ENCODE assay signal across 21 cellular contexts in genomic region chr4:7326693-7327340, GRCh38.
DNase-seq lines count a peak whose midpoint lies in the region; ATAC-seq and TF ChIP-seq lines count a peak whose summit lies in the region.
"Had no signal": no experiment of that assay in that cellular context is flagged by ENCODE, and none has a peak within 500 bp of the region (broad histone marks: within the 10 kb centered on the region; RNA-seq: fewer than 3 reads in every experiment).

No MANE protein-coding gene starts in this region.

- peak overlapping the region; percentile 34 for H3K27ac Mint-ChIP-seq in central memory CD8-positive, alpha-beta T cell (ENCODE audit: low read depth)
- no peak overlapping the region for H3K27ac Mint-ChIP-seq in CD8-positive, alpha-beta T cell
- H3K27ac Mint-ChIP-seq: activated B cell treated with CpG ODN at 0.5 μM for 24 hours; memory B cell; stimulated activated naive CD8-positive, alpha-beta T cell treated with anti-CD3 and anti-CD28 coated beads, Interleukin-15, Interleukin-2, amounts not matched to agents 100 ng/mL and 50 ng/mL, for 24 hours had no signal

- peaks cover 10% of the 10 kb centered on the region for H3K36me3 Mint-ChIP-seq in central memory CD8-positive, alpha-beta T cell (ENCODE audit: insufficient read depth)
- no peaks in the 10 kb centered on the region for H3K36me3 Mint-ChIP-seq in CD8-positive, alpha-beta T cell
- H3K36me3 Mint-ChIP-seq: memory B cell had no signal

- peak overlapping the region; percentile 47 for H3K27ac ChIP-seq in SJCRH30
- H3K27ac ChIP-seq in CD8-positive, alpha-beta T cell (ENCODE audit: low read depth, low read length), result no peak overlapping the region
- H3K27ac ChIP-seq: ascending aorta, tibial artery had no signal

- intact Hi-C loops in posterior vena cava (cut with DNase I), result no loop called here
- intact Hi-C loops in CD8-positive, alpha-beta T cell (cut with DNase I, micrococcal nuclease), result no loop called here

- CTCF ChIA-PET in CD8-positive, alpha-beta T cell (lab: Charles Lee), result no interaction called here

- peak; percentile 35 to 57 for DNase-seq in SJCRH30
- DNase-seq in central memory CD8-positive, alpha-beta T cell (ENCODE audit: low spot score in 2 of 2), result no peak
- no peak for DNase-seq in left lobe of liver (ENCODE audit: low spot score)
- peak; percentile 78 for DNase-seq in posterior vena cava (ENCODE audit: low spot score)
- no peak for DNase-seq in NCI-H774 (lab: John Stamatoyannopoulos, UW)
- DNase-seq in GM19238 (ENCODE audit: insufficient read length, low spot score), result no peak
- no peak for DNase-seq in CD8-positive, alpha-beta T cell
- no peak for DNase-seq in NCI-H1694 (lab: John Stamatoyannopoulos, UW)
- DNase-seq: activated B cell treated with CpG ODN at 0.5 μM for 24 hours; activated CD4-positive, alpha-beta T cell treated with anti-CD3 and anti-CD28 coated beads, Interleukin-2, amount 50 U/mL, for 4 hours; activated CD8-positive, alpha-beta memory T cell treated with anti-CD3 and anti-CD28 coated beads, Interleukin-2, amount 50 U/mL, for 4 hours; activated naive CD4-positive, alpha-beta T cell treated with anti-CD3 and anti-CD28 coated beads, Interleukin-2, amount 50 U/mL, for 16 hours; EL; H9; NCI-H2171; NCI-H524; T-helper 9 cell had no signal

- POLR2A ChIA-PET in CD8-positive, alpha-beta T cell (lab: Charles Lee), result no interaction called here

- peak overlapping the region; percentile 18 for H3K4me3 ChIP-seq in SJCRH30
- no peak overlapping the region for H3K4me3 ChIP-seq in CD8-positive, alpha-beta T cell (ENCODE audit: low read depth, low read length)
- H3K4me3 ChIP-seq: ascending aorta, tibial artery had no signal

- H3K36me3 ChIP-seq in SJCRH30, result no peaks in the 10 kb centered on the region
- no peaks in the 10 kb centered on the region for H3K36me3 ChIP-seq in CD8-positive, alpha-beta T cell (ENCODE audit: insufficient read depth, low read length)
- H3K36me3 ChIP-seq: ascending aorta, tibial artery had no signal

- H3K27me3 ChIP-seq in SJCRH30, result no peaks in the 10 kb centered on the region
- H3K27me3 ChIP-seq in CD8-positive, alpha-beta T cell (ENCODE audit: insufficient read depth, low read length), result no peaks in the 10 kb centered on the region
- H3K27me3 ChIP-seq: ascending aorta, tibial artery had no signal

- H3K27me3 Mint-ChIP-seq in central memory CD8-positive, alpha-beta T cell, result peaks cover 11% of the 10 kb centered on the region
- H3K27me3 Mint-ChIP-seq in CD8-positive, alpha-beta T cell (ENCODE audit: low read depth), result peaks cover 4% of the 10 kb centered on the region
- H3K27me3 Mint-ChIP-seq: stimulated activated naive CD8-positive, alpha-beta T cell treated with anti-CD3 and anti-CD28 coated beads, Interleukin-15, Interleukin-2, amounts not matched to agents 100 ng/mL and 50 ng/mL, for 24 hours had no signal

- H3K4me1 ChIP-seq in SJCRH30, result peaks cover 45% of the 10 kb centered on the region
- H3K4me1 ChIP-seq in CD8-positive, alpha-beta T cell (ENCODE audit: insufficient read depth, low read length), result peaks cover 4% of the 10 kb centered on the region

- no peaks in the 10 kb centered on the region for H3K9me3 Mint-ChIP-seq in central memory CD8-positive, alpha-beta T cell
- H3K9me3 Mint-ChIP-seq in CD8-positive, alpha-beta T cell, result no peaks in the 10 kb centered on the region
- H3K9me3 Mint-ChIP-seq: activated B cell treated with CpG ODN at 0.5 μM for 24 hours; H9; memory B cell; stimulated activated naive CD8-positive, alpha-beta T cell treated with anti-CD3 and anti-CD28 coated beads, Interleukin-15, Interleukin-2, amounts not matched to agents 100 ng/mL and 50 ng/mL, for 24 hours had no signal

- no peak for ATAC-seq in central memory CD8-positive, alpha-beta T cell (replicated peaks; ENCODE audit: extremely low read depth, poor library complexity, severe bottlenecking)
- ATAC-seq in left lobe of liver, result peak; percentile 54
- no peak for ATAC-seq in CD8-positive, alpha-beta T cell

- H3K9me3 ChIP-seq in SJCRH30 (replicated peaks), result no peaks in the 10 kb centered on the region
- H3K9me3 ChIP-seq in CD8-positive, alpha-beta T cell (ENCODE audit: low read length), result no peaks in the 10 kb centered on the region
- H3K9me3 ChIP-seq: ascending aorta, tibial artery had no signal

- TF ChIP-seq CTCF in CD8-positive, alpha-beta T cell (IDR thresholded peaks at IDR 0.05), result no peak

- H3K4me1 Mint-ChIP-seq in central memory CD8-positive, alpha-beta T cell, result peaks cover 21% of the 10 kb centered on the region
- peaks cover 3% of the 10 kb centered on the region for H3K4me1 Mint-ChIP-seq in CD8-positive, alpha-beta T cell (ENCODE audit: low read depth)
- H3K4me1 Mint-ChIP-seq: activated B cell treated with CpG ODN at 0.5 μM for 24 hours, memory B cell had no signal

- no peak overlapping the region for H3K4me3 Mint-ChIP-seq in central memory CD8-positive, alpha-beta T cell
- no peak overlapping the region for H3K4me3 Mint-ChIP-seq in CD8-positive, alpha-beta T cell
- H3K4me3 Mint-ChIP-seq: activated B cell treated with CpG ODN at 0.5 μM for 24 hours; H9; memory B cell; stimulated activated naive CD8-positive, alpha-beta T cell treated with anti-CD3 and anti-CD28 coated beads, Interleukin-15, Interleukin-2, amounts not matched to agents 100 ng/mL and 50 ng/mL, for 24 hours had no signal

Comparison
In these comparisons a context has a peak if more than half of its experiments do, and no peak if none do; other contexts are left out.
1. DNase-seq: peak in SJCRH30 (2 of 2) and posterior vena cava (single experiment); none in central memory CD8-positive, alpha-beta T cell (0 of 2), left lobe of liver (single experiment), NCI-H774 (single experiment), GM19238 (single experiment), CD8-positive, alpha-beta T cell (0 of 7) and NCI-H1694 (single experiment).